In the genomic region with DNA sequence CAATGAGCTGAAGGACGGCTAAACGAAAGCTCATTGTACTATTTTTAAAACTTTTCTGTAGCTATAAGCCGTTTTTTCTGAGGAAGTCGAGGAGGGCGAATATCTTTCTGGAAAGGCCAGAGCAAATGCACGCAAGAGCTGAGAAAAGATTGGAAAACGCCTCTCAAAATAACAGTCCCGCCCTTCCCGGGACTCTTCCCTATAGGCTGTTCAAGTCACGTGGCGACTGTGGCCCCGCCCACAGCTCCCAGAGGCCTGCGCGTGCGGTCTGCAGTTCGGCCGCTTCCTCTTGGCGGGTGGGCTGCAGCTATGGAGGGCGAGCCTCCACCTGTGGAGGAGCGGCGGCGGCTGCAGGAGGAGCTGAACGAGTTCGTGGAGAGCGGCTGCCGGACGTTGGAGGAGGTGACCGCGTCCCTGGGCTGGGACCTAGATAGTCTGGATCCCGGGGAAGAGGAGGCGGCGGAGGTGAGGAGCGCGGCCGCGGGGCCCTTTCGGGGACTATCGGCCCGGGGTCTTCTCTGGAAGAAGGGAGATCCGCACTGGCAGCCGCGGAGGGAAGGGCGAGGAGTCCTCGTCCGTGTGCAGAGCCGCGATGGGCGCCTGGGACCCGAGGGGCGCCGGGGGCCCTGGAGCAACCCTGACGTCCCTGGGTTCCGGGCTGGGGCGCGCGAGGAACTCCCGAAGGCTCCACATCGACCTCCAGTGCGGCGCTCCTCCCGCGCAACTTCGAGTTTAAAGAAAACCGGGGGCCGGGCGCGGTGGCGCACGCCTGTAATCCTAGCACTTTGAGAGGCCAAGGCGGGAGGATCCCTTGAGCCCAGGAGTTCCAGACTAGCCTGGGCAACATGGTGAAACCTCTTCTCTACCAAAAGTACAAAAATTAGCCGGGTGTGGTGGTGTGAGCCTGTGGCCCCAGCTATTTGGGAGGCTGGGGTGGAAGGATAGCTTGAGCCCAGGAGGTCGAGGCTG, we compare ENCODE assay signal across 1 cellular context.
A peak's percentile ranks its signal among the peaks of the same experiment; 100 is the strongest.
TF ChIP-seq lines count a peak whose summit lies in the region.

A gene with protein sequence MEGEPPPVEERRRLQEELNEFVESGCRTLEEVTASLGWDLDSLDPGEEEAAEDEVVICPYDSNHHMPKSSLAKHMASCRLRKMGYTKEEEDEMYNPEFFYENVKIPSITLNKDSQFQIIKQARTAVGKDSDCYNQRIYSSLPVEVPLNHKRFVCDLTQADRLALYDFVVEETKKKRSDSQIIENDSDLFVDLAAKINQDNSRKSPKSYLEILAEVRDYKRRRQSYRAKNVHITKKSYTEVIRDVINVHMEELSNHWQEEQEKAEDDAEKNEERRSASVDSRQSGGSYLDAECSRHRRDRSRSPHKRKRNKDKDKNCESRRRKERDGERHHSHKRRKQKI (plus strand): TSS at position 250 of the 969 bp plus-strand sequence. CDS start 60 bp downstream, at position 310.

TF ChIP-seq in HepG2, 621 proteins besides CTCF, POLR2A, EP300 and RAD21 (continued from another document and continues in another):
- TF ChIP-seq PHF20 (CRISPR knock-in tag; IDR thresholded peaks at IDR 0.05) (peak; percentile 75), ZNF891 (CRISPR knock-in tag; IDR thresholded peaks at IDR 0.05) (peak; percentile 73; the same call in 1 of the 2 replicates), TCF7 (IDR thresholded peaks at IDR 0.05; ENCODE audit: low read depth) (no peak), ZFYVE20 (CRISPR knock-in tag; IDR thresholded peaks at IDR 0.05; ENCODE audit: borderline replicate concordance, low read depth) (no peak), ZBTB21 (CRISPR knock-in tag; IDR thresholded peaks at IDR 0.05) (no peak), RBM39 (IDR thresholded peaks at IDR 0.05; ENCODE audit: low read depth, low read length, poor library complexity, severe bottlenecking) (peak; percentile 61), ZBTB1 (CRISPR knock-in tag; IDR thresholded peaks at IDR 0.05; ENCODE audit: borderline replicate concordance) (no peak), TGIF2 (CRISPR knock-in tag; IDR thresholded peaks at IDR 0.05) (no peak), RORA (CRISPR knock-in tag; IDR thresholded peaks at IDR 0.05) (no peak), HHEX (CRISPR knock-in tag; IDR thresholded peaks at IDR 0.05) (no peak), MZF1 (CRISPR knock-in tag; IDR thresholded peaks at IDR 0.05; ENCODE audit: borderline replicate concordance) (no peak), ETV5 (CRISPR knock-in tag; IDR thresholded peaks at IDR 0.05; ENCODE audit: borderline replicate concordance) (peak; percentile 66; the same call in 1 of the 2 replicates), PAWR (CRISPR knock-in tag; IDR thresholded peaks at IDR 0.05; ENCODE audit: borderline replicate concordance) (0 out of 2 replicates have a peak, but pooled peaks have one; percentile 15), PITX1 (CRISPR knock-in tag; IDR thresholded peaks at IDR 0.05) (peak; percentile 78), MBNL3 (CRISPR knock-in tag; conservative IDR thresholded peaks at IDR 0.05) (no peak), NCOA5 (CRISPR knock-in tag; IDR thresholded peaks at IDR 0.05) (no peak), TRIM24 (CRISPR knock-in tag; IDR thresholded peaks at IDR 0.05) (no peak), SIN3B (IDR thresholded peaks at IDR 0.05; ENCODE audit: low read length) (peak; percentile 80; the same call in 1 of the 2 replicates), ZNF543 (CRISPR knock-in tag; IDR thresholded peaks at IDR 0.05) (peak; percentile 85; the same call in 1 of the 2 replicates), CHCHD3 (CRISPR knock-in tag; IDR thresholded peaks at IDR 0.05) (no peak), ZNF343 (CRISPR knock-in tag; IDR thresholded peaks at IDR 0.05) (peak; percentile 97), SNAI1 (CRISPR knock-in tag; IDR thresholded peaks at IDR 0.05; ENCODE audit: borderline replicate concordance) (peak; percentile 90), HOXA7 (CRISPR knock-in tag; IDR thresholded peaks at IDR 0.05) (no peak), GTF3A (CRISPR knock-in tag; conservative IDR thresholded peaks at IDR 0.05) (peak; percentile 91; the same call in 1 of the 2 replicates), ZFP82 (CRISPR knock-in tag; IDR thresholded peaks at IDR 0.05; ENCODE audit: borderline replicate concordance) (peak; percentile 87; the same call in 1 of the 2 replicates), NFKBIZ (CRISPR knock-in tag; IDR thresholded peaks at IDR 0.05) (peak; percentile 59; the same call in 1 of the 2 replicates), SAP130 (CRISPR knock-in tag; IDR thresholded peaks at IDR 0.05; ENCODE audit: low read depth) (peak; percentile 96), ZNF644 (CRISPR knock-in tag; IDR thresholded peaks at IDR 0.05; ENCODE audit: low read depth) (0 out of 2 replicates have a peak, but pooled peaks have one; percentile 21), ARNT2 (CRISPR knock-in tag; IDR thresholded peaks at IDR 0.05; ENCODE audit: low read depth) (peak; percentile 84), ZKSCAN8 (CRISPR knock-in tag; IDR thresholded peaks at IDR 0.05; ENCODE audit: borderline replicate concordance) (peak; percentile 62; the same call in 1 of the 2 replicates), TBX3 (IDR thresholded peaks at IDR 0.05; ENCODE audit: borderline replicate concordance) (no peak), CCAR2 (optimal IDR thresholded peaks at IDR 0.05; ENCODE audit: low read depth, low read length) (no peak), ZNF720 (CRISPR knock-in tag; IDR thresholded peaks at IDR 0.05) (no peak), ZMYM4 (CRISPR knock-in tag; IDR thresholded peaks at IDR 0.05) (peak; percentile 95), THYN1 (CRISPR knock-in tag; IDR thresholded peaks at IDR 0.05; ENCODE audit: borderline replicate concordance, low read depth) (no peak), ZNF781 (CRISPR knock-in tag; IDR thresholded peaks at IDR 0.05; ENCODE audit: borderline replicate concordance, not compliant biosample characterization) (peak; percentile 73), ZNF12 (CRISPR knock-in tag; IDR thresholded peaks at IDR 0.05) (peak; percentile 41; the same call in 1 of the 2 replicates), ZFP62 (CRISPR knock-in tag; IDR thresholded peaks at IDR 0.05) (no peak)
- TF ChIP-seq, protein P1, sequence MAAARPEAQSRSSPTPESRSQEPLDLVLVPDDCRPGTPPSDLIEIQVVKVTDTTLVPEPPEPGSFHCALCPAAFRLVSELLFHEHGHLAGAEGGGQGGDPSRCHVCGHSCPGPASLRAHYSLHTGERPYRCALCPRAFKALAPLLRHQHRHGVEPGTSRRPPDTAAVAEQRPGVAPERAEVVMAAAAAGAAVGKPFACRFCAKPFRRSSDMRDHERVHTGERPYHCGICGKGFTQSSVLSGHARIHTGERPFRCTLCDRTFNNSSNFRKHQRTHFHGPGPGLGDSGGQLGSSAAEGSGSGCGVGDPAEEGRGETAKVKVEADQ (CRISPR knock-in tag; IDR thresholded peaks at IDR 0.05; ENCODE audit: borderline replicate concordance) = no peak
- TF ChIP-seq, protein P2, sequence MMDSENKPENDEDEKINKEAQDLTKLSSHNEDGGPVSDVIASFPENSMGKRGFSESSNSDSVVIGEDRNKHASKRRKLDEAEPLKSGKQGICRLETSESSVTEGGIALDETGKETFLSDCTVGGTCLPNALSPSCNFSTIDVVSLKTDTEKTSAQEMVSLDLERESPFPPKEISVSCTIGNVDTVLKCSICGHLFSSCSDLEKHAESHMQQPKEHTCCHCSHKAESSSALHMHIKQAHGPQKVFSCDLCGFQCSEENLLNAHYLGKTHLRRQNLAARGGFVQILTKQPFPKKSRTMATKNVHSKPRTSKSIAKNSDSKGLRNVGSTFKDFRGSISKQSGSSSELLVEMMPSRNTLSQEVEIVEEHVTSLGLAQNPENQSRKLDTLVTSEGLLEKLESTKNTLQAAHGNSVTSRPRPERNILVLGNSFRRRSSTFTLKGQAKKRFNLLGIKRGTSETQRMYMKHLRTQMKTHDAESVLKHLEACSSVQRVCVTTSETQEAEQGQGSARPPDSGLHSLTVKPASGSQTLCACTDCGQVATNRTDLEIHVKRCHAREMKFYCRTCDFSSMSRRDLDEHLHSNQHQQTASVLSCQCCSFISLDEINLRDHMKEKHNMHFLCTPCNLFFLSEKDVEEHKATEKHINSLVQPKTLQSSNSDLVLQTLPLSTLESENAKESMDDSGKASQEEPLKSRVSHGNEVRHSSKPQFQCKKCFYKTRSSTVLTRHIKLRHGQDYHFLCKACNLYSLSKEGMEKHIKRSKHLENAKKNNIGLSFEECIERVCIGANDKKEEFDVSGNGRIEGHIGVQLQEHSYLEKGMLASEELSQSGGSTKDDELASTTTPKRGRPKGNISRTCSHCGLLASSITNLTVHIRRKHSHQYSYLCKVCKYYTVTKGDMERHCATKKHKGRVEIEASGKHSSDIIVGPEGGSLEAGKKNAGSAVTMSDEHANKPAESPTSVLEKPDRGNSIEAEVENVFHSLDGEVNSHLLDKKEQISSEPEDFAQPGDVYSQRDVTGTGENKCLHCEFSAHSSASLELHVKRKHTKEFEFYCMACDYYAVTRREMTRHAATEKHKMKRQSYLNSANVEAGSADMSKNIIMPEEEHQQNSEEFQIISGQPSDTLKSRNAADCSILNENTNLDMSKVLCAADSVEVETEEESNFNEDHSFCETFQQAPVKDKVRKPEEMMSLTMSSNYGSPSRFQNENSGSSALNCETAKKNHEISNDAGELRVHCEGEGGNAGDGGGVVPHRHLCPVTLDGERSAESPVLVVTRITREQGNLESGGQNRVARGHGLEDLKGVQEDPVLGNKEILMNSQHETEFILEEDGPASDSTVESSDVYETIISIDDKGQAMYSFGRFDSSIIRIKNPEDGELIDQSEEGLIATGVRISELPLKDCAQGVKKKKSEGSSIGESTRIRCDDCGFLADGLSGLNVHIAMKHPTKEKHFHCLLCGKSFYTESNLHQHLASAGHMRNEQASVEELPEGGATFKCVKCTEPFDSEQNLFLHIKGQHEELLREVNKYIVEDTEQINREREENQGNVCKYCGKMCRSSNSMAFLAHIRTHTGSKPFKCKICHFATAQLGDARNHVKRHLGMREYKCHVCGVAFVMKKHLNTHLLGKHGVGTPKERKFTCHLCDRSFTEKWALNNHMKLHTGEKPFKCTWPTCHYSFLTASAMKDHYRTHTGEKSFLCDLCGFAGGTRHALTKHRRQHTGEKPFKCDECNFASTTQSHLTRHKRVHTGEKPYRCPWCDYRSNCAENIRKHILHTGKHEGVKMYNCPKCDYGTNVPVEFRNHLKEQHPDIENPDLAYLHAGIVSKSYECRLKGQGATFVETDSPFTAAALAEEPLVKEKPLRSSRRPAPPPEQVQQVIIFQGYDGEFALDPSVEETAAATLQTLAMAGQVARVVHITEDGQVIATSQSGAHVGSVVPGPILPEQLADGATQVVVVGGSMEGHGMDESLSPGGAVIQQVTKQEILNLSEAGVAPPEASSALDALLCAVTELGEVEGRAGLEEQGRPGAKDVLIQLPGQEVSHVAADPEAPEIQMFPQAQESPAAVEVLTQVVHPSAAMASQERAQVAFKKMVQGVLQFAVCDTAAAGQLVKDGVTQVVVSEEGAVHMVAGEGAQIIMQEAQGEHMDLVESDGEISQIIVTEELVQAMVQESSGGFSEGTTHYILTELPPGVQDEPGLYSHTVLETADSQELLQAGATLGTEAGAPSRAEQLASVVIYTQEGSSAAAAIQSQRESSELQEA (CRISPR knock-in tag; IDR thresholded peaks at IDR 0.05; ENCODE audit: not compliant biosample characterization) = peak; percentile 53
- TF ChIP-seq, protein P3, sequence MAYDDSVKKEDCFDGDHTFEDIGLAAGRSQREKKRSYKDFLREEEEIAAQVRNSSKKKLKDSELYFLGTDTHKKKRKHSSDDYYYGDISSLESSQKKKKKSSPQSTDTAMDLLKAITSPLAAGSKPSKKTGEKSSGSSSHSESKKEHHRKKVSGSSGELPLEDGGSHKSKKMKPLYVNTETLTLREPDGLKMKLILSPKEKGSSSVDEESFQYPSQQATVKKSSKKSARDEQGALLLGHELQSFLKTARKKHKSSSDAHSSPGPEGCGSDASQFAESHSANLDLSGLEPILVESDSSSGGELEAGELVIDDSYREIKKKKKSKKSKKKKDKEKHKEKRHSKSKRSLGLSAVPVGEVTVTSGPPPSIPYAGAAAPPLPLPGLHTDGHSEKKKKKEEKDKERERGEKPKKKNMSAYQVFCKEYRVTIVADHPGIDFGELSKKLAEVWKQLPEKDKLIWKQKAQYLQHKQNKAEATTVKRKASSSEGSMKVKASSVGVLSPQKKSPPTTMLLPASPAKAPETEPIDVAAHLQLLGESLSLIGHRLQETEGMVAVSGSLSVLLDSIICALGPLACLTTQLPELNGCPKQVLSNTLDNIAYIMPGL (CRISPR knock-in tag; IDR thresholded peaks at IDR 0.05; ENCODE audit: borderline replicate concordance in 1 of 2, low read depth in 1 of 2) = peak; percentile 88 to 92; a peak in 3 of 4 replicates
- TF ChIP-seq, protein P4, sequence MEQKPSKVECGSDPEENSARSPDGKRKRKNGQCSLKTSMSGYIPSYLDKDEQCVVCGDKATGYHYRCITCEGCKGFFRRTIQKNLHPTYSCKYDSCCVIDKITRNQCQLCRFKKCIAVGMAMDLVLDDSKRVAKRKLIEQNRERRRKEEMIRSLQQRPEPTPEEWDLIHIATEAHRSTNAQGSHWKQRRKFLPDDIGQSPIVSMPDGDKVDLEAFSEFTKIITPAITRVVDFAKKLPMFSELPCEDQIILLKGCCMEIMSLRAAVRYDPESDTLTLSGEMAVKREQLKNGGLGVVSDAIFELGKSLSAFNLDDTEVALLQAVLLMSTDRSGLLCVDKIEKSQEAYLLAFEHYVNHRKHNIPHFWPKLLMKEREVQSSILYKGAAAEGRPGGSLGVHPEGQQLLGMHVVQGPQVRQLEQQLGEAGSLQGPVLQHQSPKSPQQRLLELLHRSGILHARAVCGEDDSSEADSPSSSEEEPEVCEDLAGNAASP (CRISPR knock-in tag; IDR thresholded peaks at IDR 0.05; ENCODE audit: borderline replicate concordance) = peak; percentile 77
- TF ChIP-seq, protein P5, sequence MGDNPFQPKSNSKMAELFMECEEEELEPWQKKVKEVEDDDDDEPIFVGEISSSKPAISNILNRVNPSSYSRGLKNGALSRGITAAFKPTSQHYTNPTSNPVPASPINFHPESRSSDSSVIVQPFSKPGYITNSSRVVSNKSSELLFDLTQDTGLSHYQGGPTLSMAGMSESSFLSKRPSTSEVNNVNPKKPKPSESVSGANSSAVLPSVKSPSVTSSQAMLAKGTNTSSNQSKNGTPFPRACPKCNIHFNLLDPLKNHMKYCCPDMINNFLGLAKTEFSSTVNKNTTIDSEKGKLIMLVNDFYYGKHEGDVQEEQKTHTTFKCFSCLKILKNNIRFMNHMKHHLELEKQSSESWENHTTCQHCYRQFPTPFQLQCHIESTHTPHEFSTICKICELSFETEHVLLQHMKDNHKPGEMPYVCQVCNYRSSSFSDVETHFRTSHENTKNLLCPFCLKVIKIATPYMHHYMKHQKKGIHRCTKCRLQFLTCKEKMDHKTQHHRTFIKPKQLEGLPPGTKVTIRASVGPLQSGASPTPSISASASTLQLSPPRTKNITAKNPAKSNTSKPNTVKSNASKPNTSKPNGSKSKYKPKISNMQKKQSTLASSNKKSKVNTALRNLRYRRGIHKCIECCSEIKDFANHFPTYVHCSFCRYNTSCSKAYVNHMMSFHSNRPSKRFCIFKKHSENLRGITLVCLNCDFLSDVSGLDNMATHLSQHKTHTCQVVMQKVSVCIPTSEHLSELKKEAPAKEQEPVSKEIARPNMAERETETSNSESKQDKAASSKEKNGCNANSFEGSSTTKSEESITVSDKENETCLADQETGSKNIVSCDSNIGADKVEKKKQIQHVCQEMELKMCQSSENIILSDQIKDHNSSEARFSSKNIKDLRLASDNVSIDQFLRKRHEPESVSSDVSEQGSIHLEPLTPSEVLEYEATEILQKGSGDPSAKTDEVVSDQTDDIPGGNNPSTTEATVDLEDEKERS (CRISPR knock-in tag; IDR thresholded peaks at IDR 0.05) = peak; percentile 87; the same call in 1 of the 2 replicates
